12 cellular contexts compared by ENCODE assay signal in the genomic region with DNA sequence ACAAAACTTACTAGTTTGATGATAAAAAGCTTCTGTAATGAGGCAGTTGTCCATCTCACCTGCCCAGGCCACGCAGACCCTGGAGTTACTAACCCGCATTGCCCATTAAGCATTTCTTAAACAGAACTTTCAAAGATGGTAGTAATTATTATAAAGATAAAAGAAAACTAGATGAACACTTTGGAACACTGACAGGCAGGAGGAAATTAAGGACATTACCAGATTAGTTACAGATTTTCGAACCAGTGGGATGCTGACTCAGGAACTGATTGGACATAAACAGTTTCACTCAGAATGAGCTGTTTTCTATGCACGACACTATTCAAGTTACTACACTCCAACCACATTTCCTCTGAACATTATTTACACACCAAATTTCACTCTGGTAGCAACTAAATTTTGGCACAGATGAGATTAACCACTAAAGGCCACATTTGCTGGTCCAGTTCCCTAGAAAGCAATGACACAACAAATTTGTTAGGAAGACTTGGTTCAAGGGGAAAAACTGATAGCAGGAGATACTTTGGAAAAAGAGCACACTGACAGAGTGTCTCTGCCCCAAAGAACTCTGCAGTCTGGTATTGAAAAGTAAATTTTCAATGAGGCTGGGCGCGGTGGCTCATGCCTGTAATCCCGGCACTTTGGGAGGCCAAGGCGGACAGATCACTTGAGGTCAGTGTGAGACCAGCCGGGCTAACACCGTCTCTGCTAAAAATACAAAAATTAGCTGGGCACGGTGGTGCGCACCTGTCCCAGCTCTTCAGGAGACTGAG. TPM values are rescaled to one million over a fixed set of nuclear protein-coding genes. Genes with fewer than 3 reads are reported as not detected.
DNase-seq lines count a peak whose midpoint lies in the region; ATAC-seq and TF ChIP-seq lines count a peak whose summit lies in the region.
"Had no signal": no experiment of that assay in that cellular context is flagged by ENCODE, and none has a peak within 500 bp of the region (broad histone marks: within the 10 kb centered on the region; RNA-seq: fewer than 3 reads in every experiment).

No MANE protein-coding gene starts in this region.

- H3K4me3 Mint-ChIP-seq in endothelial cell (ENCODE audit: unreplicated experiment), result peak overlapping the region; percentile 37
- H3K4me3 Mint-ChIP-seq: stimulated activated naive CD8-positive, alpha-beta T cell treated with anti-CD3 and anti-CD28 coated beads, Interleukin-15, amount 100 ng/mL, for 72 hours had no signal

- no peaks in the 10 kb centered on the region for H3K27me3 ChIP-seq in skeletal muscle tissue (ENCODE audit: control insufficient read depth in 3 of 3, insufficient read depth in 3 of 3, low read length in 3 of 3)
- H3K27me3 ChIP-seq: BE2C, heart right ventricle, SJSA1 had no signal

- peaks cover 30 to 33% (median 33%) of the 10 kb centered on the region in 3 donors for H3K4me1 ChIP-seq in skeletal muscle tissue (ENCODE audit: control insufficient read depth in 3 of 3, insufficient read depth in 3 of 3, low read length in 3 of 3)
- H3K4me1 ChIP-seq: BE2C had no signal

- H3K36me3 Mint-ChIP-seq in endothelial cell (ENCODE audit: low read depth, unreplicated experiment), result peaks cover 29% of the 10 kb centered on the region

- H3K9ac ChIP-seq in skeletal muscle tissue (ENCODE audit: low read depth in 1 of 3, low read length in 3 of 3), result no peak overlapping the region

- peak overlapping the region; percentile 8 for H3K27ac ChIP-seq in skeletal muscle tissue (ENCODE audit: low read depth, low read length)
- H3K27ac ChIP-seq: heart right ventricle, SJSA1 had no signal

- H3K4me3 ChIP-seq in skeletal muscle tissue (ENCODE audit: low read length in 3 of 3), result no peak overlapping the region
- H3K4me3 ChIP-seq: heart right ventricle, SJSA1 had no signal

- H3K9me3 Mint-ChIP-seq in endothelial cell (ENCODE audit: unreplicated experiment), result no peaks in the 10 kb centered on the region
- H3K9me3 Mint-ChIP-seq: stimulated activated naive CD8-positive, alpha-beta T cell treated with anti-CD3 and anti-CD28 coated beads, Interleukin-15, amount 100 ng/mL, for 72 hours had no signal

- no peaks in the 10 kb centered on the region for H3K9me3 ChIP-seq in skeletal muscle tissue (ENCODE audit: control insufficient read depth in 3 of 3, low read length in 3 of 3)
- H3K9me3 ChIP-seq: BE2C, heart right ventricle, SJSA1 had no signal

- TF ChIP-seq CTCF in endothelial cell (IDR thresholded peaks at IDR 0.05; ENCODE audit: unreplicated experiment), result no peak

- peak; percentile 26 for DNase-seq in activated CD4-positive, CD25-positive, alpha-beta regulatory T cell treated with anti-CD3 and anti-CD28 coated beads, Interleukin-2, amount 50 U/mL, for 72 hours
- DNase-seq in activated CD4-positive, CD25-positive, alpha-beta regulatory T cell (lab: John Stamatoyannopoulos, UW), result no peak
- DNase-seq in RPMI7951 (ENCODE audit: low read depth) (peak; percentile 24), endothelial cell (ENCODE audit: low spot score) (no peak), NCI-H2227 treated with DMSO at 0.1 percent for 48 hours (lab: John Stamatoyannopoulos, UW) (no peak)
- no peak for DNase-seq in stimulated activated CD4-positive, alpha-beta T cell treated with anti-CD3 and anti-CD28 coated beads, Interleukin-12 subunit alpha, Interleukin-12 subunit beta, amount 100 ng/mL, for 4 hours
- DNase-seq: BE2C; heart right ventricle; stimulated activated naive CD8-positive, alpha-beta T cell treated with anti-CD3 and anti-CD28 coated beads, Interleukin-15, amount 100 ng/mL, for 72 hours had no signal

- H3K4me1 Mint-ChIP-seq in endothelial cell (ENCODE audit: unreplicated experiment), result peaks cover 29% of the 10 kb centered on the region

- H3K27me3 Mint-ChIP-seq in endothelial cell (ENCODE audit: unreplicated experiment), result peaks cover 10% of the 10 kb centered on the region
- H3K27me3 Mint-ChIP-seq: stimulated activated naive CD8-positive, alpha-beta T cell treated with anti-CD3 and anti-CD28 coated beads, Interleukin-15, amount 100 ng/mL, for 72 hours had no signal

- H3K27ac Mint-ChIP-seq in endothelial cell (ENCODE audit: unreplicated experiment), result no peak overlapping the region

- H3K36me3 ChIP-seq in skeletal muscle tissue (ENCODE audit: control insufficient read depth in 3 of 3, insufficient read depth in 3 of 3, low read length in 3 of 3), result peaks cover 30 to 38% (median 37%) of the 10 kb centered on the region in 3 donors

- ATAC-seq in HG03025 (IDR thresholded peaks at IDR 0.05; ENCODE audit: low FRiP score, unreplicated experiment), result no peak
- ATAC-seq: heart right ventricle; stimulated activated naive CD8-positive, alpha-beta T cell treated with anti-CD3 and anti-CD28 coated beads, Interleukin-15, amount 100 ng/mL, for 72 hours had no signal

RNA-seq across cellular contexts. Expression of a gene that starts 3.0 kb away (rescaled TPM):
- total RNA-seq in RPMI7951 (2014; rRNA removed; shearing (Covaris generic)), result 624 and 862 TPM in 2 replicates
- 159 TPM for total RNA-seq in endothelial cell (ENCODE audit: unreplicated experiment)
- 103 TPM for total RNA-seq in skeletal muscle tissue

RNA-seq across cellular contexts. Expression of a gene that starts 3.1 kb away (rescaled TPM):
- total RNA-seq in RPMI7951 (2014; rRNA removed; shearing (Covaris generic)), result 42.8 and 53.4 TPM in 2 replicates
- total RNA-seq in endothelial cell (ENCODE audit: unreplicated experiment) (18.3 TPM), skeletal muscle tissue (11.5 TPM)

RNA-seq across cellular contexts. Expression of a gene that starts 37.5 kb away (rescaled TPM):
- 301 and 408 TPM in 2 replicates for total RNA-seq in RPMI7951 (2014; rRNA removed; shearing (Covaris generic))
- total RNA-seq in endothelial cell (ENCODE audit: unreplicated experiment) (233 TPM), skeletal muscle tissue (116 TPM)

RNA-seq across cellular contexts. Expression of a gene that starts 37.5 kb away (rescaled TPM):
- 33.8 and 41.9 TPM in 2 replicates for total RNA-seq in RPMI7951 (2014; rRNA removed; shearing (Covaris generic))
- total RNA-seq in endothelial cell (ENCODE audit: unreplicated experiment), result 121 TPM
- 38.6 TPM for total RNA-seq in skeletal muscle tissue

RNA-seq across cellular contexts. Expression of a gene that starts 39.8 kb away (rescaled TPM):
- 269 and 327 TPM in 2 replicates for total RNA-seq in RPMI7951 (2014; rRNA removed; shearing (Covaris generic))
- total RNA-seq in endothelial cell (ENCODE audit: unreplicated experiment) (308 TPM), skeletal muscle tissue (407 TPM)

Comparison
In these comparisons a context has a peak if more than half of its experiments do, and no peak if none do; other contexts are left out.
1. DNase-seq: peak in activated CD4-positive, CD25-positive, alpha-beta regulatory T cell treated with anti-CD3 and anti-CD28 coated beads, Interleukin-2, amount 50 U/mL, for 72 hours (single experiment) and RPMI7951 (single experiment); none in activated CD4-positive, CD25-positive, alpha-beta regulatory T cell (0 of 4), endothelial cell (single experiment), stimulated activated CD4-positive, alpha-beta T cell treated with anti-CD3 and anti-CD28 coated beads, Interleukin-12 subunit alpha, Interleukin-12 subunit beta, amount 100 ng/mL, for 4 hours (single experiment) and NCI-H2227 treated with DMSO at 0.1 percent for 48 hours (single experiment).